In genomic region chr10:54133201-54133600, GRCh38 we compare ENCODE assay signal across 15 cellular contexts.
DNase-seq lines count a peak whose midpoint lies in the region; ATAC-seq and TF ChIP-seq lines count a peak whose summit lies in the region.
"Had no signal": no experiment of that assay in that cellular context is flagged by ENCODE, and none has a peak within 500 bp of the region (broad histone marks: within the 10 kb centered on the region; RNA-seq: fewer than 3 reads in every experiment).

No MANE protein-coding gene starts in this region.

- peaks cover 9 to 11% of the 10 kb centered on the region in 2 donors for H3K9me3 Mint-ChIP-seq in effector memory CD8-positive, alpha-beta T cell
- H3K9me3 Mint-ChIP-seq in stimulated activated naive CD8-positive, alpha-beta T cell treated with anti-CD3 and anti-CD28 coated beads, Interleukin-15, amount 100 ng/mL, for 72 hours: peaks cover 12 to 13% of the 10 kb centered on the region in 2 donors

- peak; percentile 2 for DNase-seq in KBM-7
- DNase-seq in SW480 (ENCODE audit: low spot score): peak; percentile 2
- no peak for DNase-seq in kidney epithelial cell (ENCODE audit: low read depth)
- DNase-seq in activated CD8-positive, alpha-beta memory T cell treated with anti-CD3 and anti-CD28 coated beads, Interleukin-2, amount 50 U/mL, for 4 hours: no peak
- no peak for DNase-seq in effector memory CD8-positive, alpha-beta T cell
- no peak for DNase-seq in activated naive CD4-positive, alpha-beta T cell treated with Interleukin-2 at 50 U/mL for 16 hours
- DNase-seq in stimulated activated naive CD8-positive, alpha-beta T cell treated with anti-CD3 and anti-CD28 coated beads, Interleukin-15, amount 100 ng/mL, for 72 hours: no peak
- DNase-seq: activated CD4-positive, alpha-beta T cell treated with anti-CD3 and anti-CD28 coated beads, Interleukin-2, amount 10 ng/mL, durations not matched to agents 24 days and 14 days; activated gamma-delta T cell; hippocampal formation; NCI-H2171; SIG-M5 had no signal

- peak; percentile 79 for TF ChIP-seq CTCF in C4-2B (conservative IDR thresholded peaks at IDR 0.05)
- TF ChIP-seq CTCF in kidney epithelial cell (IDR thresholded peaks at IDR 0.05; ENCODE audit: insufficient read depth, low read length, poor library complexity, severe bottlenecking): peak; percentile 41

- no peaks in the 10 kb centered on the region for H3K27me3 ChIP-seq in kidney epithelial cell (ENCODE audit: control insufficient read depth, insufficient read depth, low read length)
- H3K27me3 ChIP-seq: BLaER1 had no signal

- H3K27ac Mint-ChIP-seq in effector memory CD8-positive, alpha-beta T cell: no peak overlapping the region
- H3K27ac Mint-ChIP-seq in stimulated activated naive CD8-positive, alpha-beta T cell treated with anti-CD3 and anti-CD28 coated beads, Interleukin-15, amount 100 ng/mL, for 72 hours: no peak overlapping the region
- H3K27ac Mint-ChIP-seq: activated CD4-positive, alpha-beta T cell treated with anti-CD3 and anti-CD28 coated beads, Interleukin-2, amount 10 ng/mL, durations not matched to agents 24 days and 14 days; dendritic cell treated with granulocyte-macrophage colony-stimulating factor and Interleukin-4, amounts not matched to agents 40 ng/mL and 50 ng/mL, for 4 days had no signal

- no peak overlapping the region for H3K4me3 Mint-ChIP-seq in effector memory CD8-positive, alpha-beta T cell
- no peak overlapping the region for H3K4me3 Mint-ChIP-seq in stimulated activated naive CD8-positive, alpha-beta T cell treated with anti-CD3 and anti-CD28 coated beads, Interleukin-15, amount 100 ng/mL, for 72 hours
- H3K4me3 Mint-ChIP-seq: activated CD4-positive, alpha-beta T cell treated with anti-CD3 and anti-CD28 coated beads, Interleukin-2, amount 10 ng/mL, durations not matched to agents 24 days and 14 days; dendritic cell treated with granulocyte-macrophage colony-stimulating factor and Interleukin-4, amounts not matched to agents 40 ng/mL and 50 ng/mL, for 4 days had no signal

- no peaks in the 10 kb centered on the region for H3K36me3 Mint-ChIP-seq in effector memory CD8-positive, alpha-beta T cell (ENCODE audit: insufficient read depth)

- in situ Hi-C loops in KBM-7 (cut with MboI; ENCODE audit: low pct_unique_long_range_greater_than_20kb, low sequenced_read_pairs): no loop called here

- H3K4me3 ChIP-seq in kidney epithelial cell (ENCODE audit: low read depth, low read length): no peak overlapping the region
- H3K4me3 ChIP-seq: BLaER1 had no signal

- no peaks in the 10 kb centered on the region for H3K36me3 ChIP-seq in kidney epithelial cell (ENCODE audit: control insufficient read depth, insufficient read depth, low read length)
- H3K36me3 ChIP-seq: BLaER1 had no signal

- H3K27me3 Mint-ChIP-seq in effector memory CD8-positive, alpha-beta T cell: no peaks in the 10 kb centered on the region
- H3K27me3 Mint-ChIP-seq in stimulated activated naive CD8-positive, alpha-beta T cell treated with anti-CD3 and anti-CD28 coated beads, Interleukin-15, amount 100 ng/mL, for 72 hours: no peaks in the 10 kb centered on the region
- H3K27me3 Mint-ChIP-seq: activated CD4-positive, alpha-beta T cell treated with anti-CD3 and anti-CD28 coated beads, Interleukin-2, amount 10 ng/mL, durations not matched to agents 24 days and 14 days; dendritic cell treated with granulocyte-macrophage colony-stimulating factor and Interleukin-4, amounts not matched to agents 40 ng/mL and 50 ng/mL, for 4 days had no signal

- no peak overlapping the region for H3K27ac ChIP-seq in C4-2B
- H3K27ac ChIP-seq: BLaER1 had no signal

- no peaks in the 10 kb centered on the region for H3K4me1 Mint-ChIP-seq in effector memory CD8-positive, alpha-beta T cell (ENCODE audit: low read depth in 2 of 2)
- no peaks in the 10 kb centered on the region for H3K4me1 Mint-ChIP-seq in stimulated activated naive CD8-positive, alpha-beta T cell treated with anti-CD3 and anti-CD28 coated beads, Interleukin-15, amount 100 ng/mL, for 72 hours
- H3K4me1 Mint-ChIP-seq: activated CD4-positive, alpha-beta T cell treated with anti-CD3 and anti-CD28 coated beads, Interleukin-2, amount 10 ng/mL, durations not matched to agents 24 days and 14 days had no signal

- no peak for ATAC-seq in effector memory CD8-positive, alpha-beta T cell (replicated peaks)
- no peak for ATAC-seq in stimulated activated naive CD8-positive, alpha-beta T cell treated with anti-CD3 and anti-CD28 coated beads, Interleukin-15, amount 100 ng/mL, for 72 hours

Comparison
In these comparisons a context has a peak if more than half of its experiments do, and no peak if none do; other contexts are left out.
1. DNase-seq: peak in KBM-7 (single experiment) and SW480 (single experiment); none in kidney epithelial cell (single experiment), activated CD8-positive, alpha-beta memory T cell treated with anti-CD3 and anti-CD28 coated beads, Interleukin-2, amount 50 U/mL, for 4 hours (single experiment), effector memory CD8-positive, alpha-beta T cell (0 of 3), activated naive CD4-positive, alpha-beta T cell treated with Interleukin-2 at 50 U/mL for 16 hours (single experiment) and stimulated activated naive CD8-positive, alpha-beta T cell treated with anti-CD3 and anti-CD28 coated beads, Interleukin-15, amount 100 ng/mL, for 72 hours (0 of 2).